ENCODE assay signal across 21 cellular contexts in the genomic region with DNA sequence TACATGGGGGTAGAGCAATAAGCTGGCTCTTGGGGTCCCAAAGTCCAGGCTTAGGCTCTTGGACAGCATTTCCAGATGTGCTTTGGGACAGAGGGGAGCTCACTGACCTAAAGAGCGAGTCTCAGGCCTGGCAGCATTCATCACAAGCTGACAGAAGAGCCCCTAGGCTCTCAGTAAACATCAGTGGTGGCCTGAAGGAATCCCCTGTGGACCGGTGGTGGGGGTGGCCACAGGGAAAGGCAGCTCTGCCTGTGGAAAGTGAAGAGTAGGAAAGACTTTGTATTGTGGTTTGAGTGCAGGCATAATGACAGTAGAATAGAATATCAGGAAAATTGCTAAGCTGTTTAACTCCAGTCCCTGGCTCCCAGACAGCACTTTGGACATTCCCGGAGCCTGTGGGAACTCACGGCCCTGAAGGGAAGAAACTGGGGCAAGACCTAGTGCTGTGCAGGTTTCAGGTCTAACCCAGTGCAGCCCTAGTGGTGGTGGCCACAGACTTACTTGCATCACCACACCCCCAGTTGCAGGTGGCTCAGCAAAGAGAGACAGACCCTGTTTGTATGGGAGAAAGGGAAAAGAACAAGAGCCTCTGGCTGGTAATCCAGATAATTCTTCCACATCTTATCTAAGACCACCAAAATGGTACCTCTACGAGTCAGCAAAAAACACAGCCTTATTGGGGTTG.
DNase-seq lines count a peak whose midpoint lies in the region; ATAC-seq and TF ChIP-seq lines count a peak whose summit lies in the region.
"Had no signal": no experiment of that assay in that cellular context is flagged by ENCODE, and none has a peak within 500 bp of the region (broad histone marks: within the 10 kb centered on the region; RNA-seq: fewer than 3 reads in every experiment).

No MANE protein-coding gene starts in this region.

- peaks cover 22% of the 10 kb centered on the region for H3K9me3 Mint-ChIP-seq in MCF 10A (ENCODE audit: unreplicated experiment)

- peaks cover 31% of the 10 kb centered on the region for H3K4me1 Mint-ChIP-seq in MCF 10A (ENCODE audit: insufficient read depth, unreplicated experiment)

- H3K4me1 ChIP-seq in mammary epithelial cell (ENCODE audit: insufficient read depth, low read length) (peaks cover 4% of the 10 kb centered on the region), muscle layer of duodenum (ENCODE audit: control insufficient read depth in 1 of 2, insufficient read depth in 2 of 2, low read length in 2 of 2) (peaks cover 7 to 10% of the 10 kb centered on the region in 2 donors), transverse colon (peaks cover 6 to 24% (median 15%) of the 10 kb centered on the region in 4 donors)
- H3K4me1 ChIP-seq: SJSA1 had no signal

- ATAC-seq in GM18505 (IDR thresholded peaks at IDR 0.05; ENCODE audit: unreplicated experiment), result no peak
- ATAC-seq in GM21381 (IDR thresholded peaks at IDR 0.05; ENCODE audit: unreplicated experiment), result no peak
- ATAC-seq: activated CD8-positive, alpha-beta T cell treated with anti-CD3 and anti-CD28 coated beads for 36 hours had no signal

- TF ChIP-seq CTCF in MCF 10A (IDR thresholded peaks at IDR 0.05; ENCODE audit: unreplicated experiment) (no peak), mammary epithelial cell (conservative IDR thresholded peaks at IDR 0.05 in 1 of 2, IDR thresholded peaks at IDR 0.05 in 1 of 2; ENCODE audit: extremely low read depth in 1 of 2, insufficient read depth in 1 of 2, low read depth in 1 of 2, low read length in 2 of 2) (no peak), coronary artery (IDR thresholded peaks at IDR 0.05) (no peak), transverse colon (IDR thresholded peaks at IDR 0.05) (no peak)

- CTCF ChIA-PET in MCF 10A (lab: Yijun Ruan, JAX) (interaction anchor here (1.0 to 1.9 kb wide), 7 partner anchors 10 to 428 kb away, joined by 4 to 17 read pairs (median 4); no protein-coding TSS in a partner anchor), mammary epithelial cell (lab: Charles Lee; ENCODE audit: low non-redundant PET) (no interaction called here)

- no peak overlapping the region for H3K4me3 ChIP-seq in mammary epithelial cell (replicated peaks in 1 of 3; ENCODE audit: insufficient read depth in 1 of 3, low read depth in 2 of 3, low read length in 3 of 3)
- no peak overlapping the region for H3K4me3 ChIP-seq in coronary artery
- H3K4me3 ChIP-seq in muscle layer of duodenum (ENCODE audit: low read depth in 1 of 2, low read length in 2 of 2), result no peak overlapping the region
- H3K4me3 ChIP-seq in transverse colon, result no peak overlapping the region
- H3K4me3 ChIP-seq: SJSA1, smooth muscle cell had no signal

- no peaks in the 10 kb centered on the region for H3K27me3 Mint-ChIP-seq in MCF 10A (ENCODE audit: insufficient read depth, unreplicated experiment)
- H3K27me3 Mint-ChIP-seq: activated CD8-positive, alpha-beta T cell treated with anti-CD3 and anti-CD28 coated beads for 36 hours; CD4-positive, alpha-beta T cell; central memory CD8-positive, alpha-beta T cell had no signal

- peaks cover 16% of the 10 kb centered on the region for H3K36me3 Mint-ChIP-seq in MCF 10A (ENCODE audit: insufficient read depth, unreplicated experiment)

- H3K36me3 ChIP-seq in mammary epithelial cell (ENCODE audit: insufficient read depth, low read length), result peaks cover 2% of the 10 kb centered on the region
- H3K36me3 ChIP-seq in muscle layer of duodenum (ENCODE audit: control insufficient read depth in 1 of 2, insufficient read depth in 2 of 2, low read length in 2 of 2), result peaks cover 0 to 14% of the 10 kb centered on the region in 2 donors
- H3K36me3 ChIP-seq in transverse colon, result peaks cover 0 to 7% (median 2%) of the 10 kb centered on the region in 4 donors
- H3K36me3 ChIP-seq: SJSA1 had no signal

- in situ Hi-C loops in mammary epithelial cell (cut with MboI; ENCODE audit: low sequenced_read_pairs in 2 of 2) (no loop called here), transverse colon (cut with MboI; ENCODE audit: low pct_ligation_motif_present in 1 of 4, low pct_unique_long_range_greater_than_20kb in 1 of 4, low sequenced_read_pairs in 3 of 4) (no loop called here)

- no peaks in the 10 kb centered on the region for H4K20me1 ChIP-seq in mammary epithelial cell (ENCODE audit: insufficient read depth, low read length)

- TF ChIP-seq EP300 in transverse colon (IDR thresholded peaks at IDR 0.05; ENCODE audit: low read depth), result no peak

- H3K27ac ChIP-seq in mammary epithelial cell (ENCODE audit: insufficient read depth, low read depth, low read length) (no peak overlapping the region), coronary artery (peak overlapping the region; percentile 25 to 81), muscle layer of duodenum (ENCODE audit: low read length) (peak overlapping the region; percentile 74), transverse colon (peak overlapping the region; percentile 65 to 81 (median 74))
- H3K27ac ChIP-seq: KMS-11, SJSA1 had no signal

- peak overlapping the region; percentile 94 for H3K27ac Mint-ChIP-seq in MCF 10A (ENCODE audit: low read depth, unreplicated experiment)
- H3K27ac Mint-ChIP-seq: activated CD8-positive, alpha-beta T cell treated with anti-CD3 and anti-CD28 coated beads for 36 hours; CD4-positive, alpha-beta T cell had no signal

- no TSS peak for BruUV-seq in MCF 10A (replicated peaks; lab: Mats Ljungman, UMichigan)
- BruUV-seq in mammary epithelial cell (replicated peaks; lab: Mats Ljungman, UMichigan), result no TSS peak

- intact Hi-C loops in MCF 10A (cut with micrococcal nuclease), result loop anchor here (2.0 kb wide), 1 partner anchor 143 kb away; no protein-coding TSS in a partner anchor
- intact Hi-C loops in mammary epithelial cell (cut with micrococcal nuclease), result no loop called here
- intact Hi-C loops in transverse colon (cut with DNase I; ENCODE audit: low total_unique reads), result no loop called here

- no peaks in the 10 kb centered on the region for H3K27me3 ChIP-seq in mammary epithelial cell (ENCODE audit: insufficient read depth, low read length)
- H3K27me3 ChIP-seq in muscle layer of duodenum (ENCODE audit: low read depth, low read length), result no peaks in the 10 kb centered on the region
- H3K27me3 ChIP-seq in transverse colon, result no peaks in the 10 kb centered on the region
- H3K27me3 ChIP-seq: SJSA1 had no signal

- POLR2A ChIA-PET in MCF 10A (lab: Yijun Ruan, JAX), result interaction anchor here (0.5 to 1.5 kb wide), 12 partner anchors 7 to 292 kb away, joined by 3 to 5 read pairs (median 4); no protein-coding TSS in a partner anchor

- TF ChIP-seq POLR2A in transverse colon (IDR thresholded peaks at IDR 0.05) (no peak), GM18505 (IDR thresholded peaks at IDR 0.05; ENCODE audit: borderline replicate concordance, extremely low read depth, insufficient read depth, insufficient read length) (no peak)

- H3K79me2 ChIP-seq in mammary epithelial cell (ENCODE audit: insufficient read depth, low read length), result no peaks in the 10 kb centered on the region

- H3K9me3 ChIP-seq in mammary epithelial cell (replicated peaks; ENCODE audit: insufficient read depth, low read length) (no peaks in the 10 kb centered on the region), muscle layer of duodenum (ENCODE audit: control insufficient read depth in 1 of 2, low read length in 2 of 2) (peaks cover 0 to 11% of the 10 kb centered on the region in 2 donors), transverse colon (peaks cover 0 to 9% of the 10 kb centered on the region in 2 donors)
- H3K9me3 ChIP-seq: SJSA1 had no signal

- DNase-seq in MCF 10A (ENCODE audit: unreplicated experiment) (no peak), mammary epithelial cell (no peak), coronary artery (ENCODE audit: low spot score) (no peak), transverse colon (no peak), foreskin melanocyte (no peak)
- DNase-seq: activated CD4-positive, alpha-beta T cell treated with anti-CD3 and anti-CD28 coated beads for 1 hour; activated CD8-positive, alpha-beta T cell treated with anti-CD3 and anti-CD28 coated beads for 36 hours; activated effector memory CD4-positive, alpha-beta T cell treated with Interleukin-2 at 50 U/mL for 16 hours; CD4-positive, alpha-beta T cell; glutamatergic neuron; NCI-H1417 treated with DMSO at 0.1 percent for 48 hours; NCI-H2081; NCI-H2227 treated with DMSO at 0.1 percent for 48 hours; stimulated activated CD4-positive, alpha-beta T cell treated with anti-CD3 and anti-CD28 coated beads, Interleukin-2, amount 100 ng/mL, for 24 hours had no signal

- H3K9ac ChIP-seq in mammary epithelial cell (ENCODE audit: insufficient read depth, low read length), result no peak overlapping the region
- H3K9ac ChIP-seq: KMS-11 had no signal

- no peak overlapping the region for H3K4me2 ChIP-seq in mammary epithelial cell (ENCODE audit: insufficient read depth, low read depth, low read length)
- H3K4me2 ChIP-seq: KMS-11, smooth muscle cell had no signal

- H2AFZ ChIP-seq in mammary epithelial cell (ENCODE audit: low read depth, low read length), result no peak overlapping the region

- 96% methylated on average over 5 of the region's 5 CpGs for WGBS in mammary epithelial cell (ENCODE audit: low coverage, missing lambda C conversion rate)
- WGBS in transverse colon (ENCODE audit: low coverage in 1 of 2), 2 donors, result 97 to 100% methylated on average over 1 to 5 of the region's 5 CpGs

- H3K4me3 Mint-ChIP-seq in MCF 10A (ENCODE audit: unreplicated experiment), result no peak overlapping the region
- H3K4me3 Mint-ChIP-seq: activated CD8-positive, alpha-beta T cell treated with anti-CD3 and anti-CD28 coated beads for 36 hours; CD4-positive, alpha-beta T cell; central memory CD8-positive, alpha-beta T cell had no signal

- dilution Hi-C loops in mammary epithelial cell (cut with HindIII; ENCODE audit: low sequenced_read_pairs), result no loop called here
